8 cellular contexts compared by ENCODE assay signal in the genomic region with DNA sequence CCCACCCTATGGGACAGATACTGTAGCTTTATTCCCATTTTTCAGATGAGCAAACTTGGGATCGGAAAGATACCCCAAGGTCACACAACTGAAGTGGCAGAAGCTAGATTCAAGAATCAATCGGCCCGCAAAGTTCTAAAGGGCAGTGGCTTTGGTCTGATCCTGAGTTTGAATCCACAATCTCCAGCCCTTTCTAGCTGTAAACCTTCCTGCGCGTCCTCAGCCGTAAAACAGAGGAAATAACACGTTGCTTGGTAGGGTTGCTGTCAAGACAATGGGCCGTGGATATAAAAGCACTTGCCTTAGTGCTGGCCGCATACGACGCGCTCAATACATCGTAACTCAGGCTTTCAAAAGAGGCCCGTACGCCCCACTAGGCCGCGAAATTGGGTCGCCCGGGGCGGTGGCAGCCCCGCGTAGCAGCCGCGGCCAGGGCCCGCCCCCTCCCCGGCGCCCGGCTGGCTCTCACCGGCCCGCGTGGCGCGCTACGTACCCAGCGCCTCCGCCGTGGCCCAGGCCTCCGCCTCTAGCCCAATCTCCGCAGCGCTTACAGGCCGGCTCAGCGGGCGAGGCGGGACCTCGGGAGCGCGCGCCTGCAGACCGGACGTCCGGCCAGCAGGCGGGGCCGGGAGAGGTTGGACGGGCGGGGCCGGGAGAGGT. TPM values are rescaled to one million over a fixed set of nuclear protein-coding genes. Genes with fewer than 3 reads are reported as not detected.
DNase-seq lines count a peak whose midpoint lies in the region; ATAC-seq and TF ChIP-seq lines count a peak whose summit lies in the region.

A gene with protein sequence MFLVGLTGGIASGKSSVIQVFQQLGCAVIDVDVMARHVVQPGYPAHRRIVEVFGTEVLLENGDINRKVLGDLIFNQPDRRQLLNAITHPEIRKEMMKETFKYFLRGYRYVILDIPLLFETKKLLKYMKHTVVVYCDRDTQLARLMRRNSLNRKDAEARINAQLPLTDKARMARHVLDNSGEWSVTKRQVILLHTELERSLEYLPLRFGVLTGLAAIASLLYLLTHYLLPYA (minus strand): TSS at position 573 of the 660 bp plus-strand sequence. CDS start 16,747 bp downstream, outside the sequence.

- CTCF ChIA-PET in activated CD4-positive, alpha-beta T cell treated with anti-CD3 and anti-CD28 coated beads for 36 hours (lab: Charles Lee): interaction anchor here (0.7 to 2.9 kb wide), 8 partner anchors 11 to 186 kb away, joined by 3 to 31 read pairs (median 4); partner anchors contain the start of genes ACBD4, HEXIM2 and NMT1

- TF ChIP-seq POLR2A in GM19193 (IDR thresholded peaks at IDR 0.05; ENCODE audit: extremely low read depth, insufficient read depth, insufficient read length): peak; percentile 78

- ATAC-seq in HG03439 (IDR thresholded peaks at IDR 0.05; ENCODE audit: unreplicated experiment): peak; percentile 83
- peak; percentile 97 for ATAC-seq in activated CD4-positive, alpha-beta T cell treated with anti-CD3 and anti-CD28 coated beads for 36 hours

- POLR2A ChIA-PET in activated CD4-positive, alpha-beta T cell treated with anti-CD3 and anti-CD28 coated beads for 36 hours (lab: Charles Lee): interaction anchor here (0.6 to 2.5 kb wide), 5 partner anchors 10 to 151 kb away, joined by 3 to 17 read pairs (median 5); partner anchors contain the start of genes HEXIM1, HEXIM2 and NMT1

- peaks cover 28% of the 10 kb centered on the region for H3K36me3 Mint-ChIP-seq in activated CD4-positive, alpha-beta T cell treated with anti-CD3 and anti-CD28 coated beads for 36 hours (ENCODE audit: low read depth)
- no peaks in the 10 kb centered on the region for H3K36me3 Mint-ChIP-seq in chondrocyte (ENCODE audit: low read depth)

- TF ChIP-seq CTCF in AG10803 (conservative IDR thresholded peaks at IDR 0.05; ENCODE audit: low read length): no peak
- no peak for TF ChIP-seq CTCF in chondrocyte (IDR thresholded peaks at IDR 0.05)

- H3K27ac Mint-ChIP-seq in activated CD4-positive, alpha-beta T cell treated with anti-CD3 and anti-CD28 coated beads for 36 hours: peak within 1 kb of the TSS; percentile 95
- H3K27ac Mint-ChIP-seq in chondrocyte (ENCODE audit: unreplicated experiment): peak within 1 kb of the TSS; percentile 96

- H3K9me3 Mint-ChIP-seq in activated CD4-positive, alpha-beta T cell treated with anti-CD3 and anti-CD28 coated beads for 36 hours (ENCODE audit: low read depth): no peaks in the 10 kb centered on the region
- no peaks in the 10 kb centered on the region for H3K9me3 Mint-ChIP-seq in chondrocyte (ENCODE audit: low read depth)

- peak within 1 kb of the TSS; percentile 83 for H3K4me3 ChIP-seq in AG10803 (ENCODE audit: low read length)

- H3K4me3 Mint-ChIP-seq in activated CD4-positive, alpha-beta T cell treated with anti-CD3 and anti-CD28 coated beads for 36 hours: peak within 1 kb of the TSS; percentile 87
- peak within 1 kb of the TSS; percentile 90 for H3K4me3 Mint-ChIP-seq in chondrocyte (ENCODE audit: unreplicated experiment)

- peak; percentile 96 for DNase-seq in AG10803 (ENCODE audit: low read depth)
- DNase-seq in NCI-H510A (lab: John Stamatoyannopoulos, UW): peak; percentile 96
- peak; percentile 96 for DNase-seq in activated CD4-positive, alpha-beta T cell treated with anti-CD3 and anti-CD28 coated beads for 36 hours
- peak; percentile 98 for DNase-seq in chondrocyte (ENCODE audit: low spot score)
- peak; percentile 98 for DNase-seq in kidney tubule cell (ENCODE audit: low spot score)
- DNase-seq in stimulated activated CD4-positive, alpha-beta T cell treated with anti-CD3 and anti-CD28 coated beads, Interleukin-1b, Interleukin-23, amount 100 ng/mL, for 1 hour (ENCODE audit: low read depth in 2 of 2): peak; percentile 70 to 76

- H3K27me3 Mint-ChIP-seq in activated CD4-positive, alpha-beta T cell treated with anti-CD3 and anti-CD28 coated beads for 36 hours: no peaks in the 10 kb centered on the region
- H3K27me3 Mint-ChIP-seq in chondrocyte (ENCODE audit: low read depth): no peaks in the 10 kb centered on the region

- intact Hi-C loops in activated CD4-positive, alpha-beta T cell treated with anti-CD3 and anti-CD28 coated beads for 36 hours (cut with DNase I, micrococcal nuclease): loop anchor here in 1 of 2 experiments (1.0 to 5.0 kb wide), 11 partner anchors 10 to 1274 kb away; partner anchors contain the start of genes C1QL1, DUSP3, EFTUD2 and HEXIM1

- H3K4me1 Mint-ChIP-seq in activated CD4-positive, alpha-beta T cell treated with anti-CD3 and anti-CD28 coated beads for 36 hours: peaks cover 50% of the 10 kb centered on the region
- H3K4me1 Mint-ChIP-seq in chondrocyte (ENCODE audit: low read depth): peaks cover 24% of the 10 kb centered on the region

RNA-seq across cellular contexts. Expression of the gene that starts here (rescaled TPM):
- total RNA-seq in activated CD4-positive, alpha-beta T cell treated with anti-CD3 and anti-CD28 coated beads for 36 hours: 10 to 100 TPM; 34.8 to 36.2 TPM
- 33.9 to 39.9 TPM (median 36.5 TPM) in 3 replicates for total RNA-seq in chondrocyte

Comparison
In these comparisons a context has a peak if more than half of its experiments do, and no peak if none do; other contexts are left out.
1. Peak in every context shown above with its lines: DNase-seq, ATAC-seq and H3K4me3 ChIP-seq.